ENCODE assay signal across 1 cellular context in genomic region chr12:56116267-56117081, GRCh38.
TF ChIP-seq lines count a peak whose summit lies in the region.

Gene RPL41 (plus strand): TSS chr12:56116633.

TF ChIP-seq in K562, 482 proteins besides CTCF, POLR2A, EP300 and RAD21 (continued from another document and continues in another):
- peak; percentile 86 for TF ChIP-seq CREB3L1 (IDR thresholded peaks at IDR 0.05; ENCODE audit: borderline replicate concordance, low read depth)
- TF ChIP-seq ATF4 (CRISPR knock-in tag; IDR thresholded peaks at IDR 0.05), result no peak
- TF ChIP-seq POLR3A (IDR thresholded peaks at IDR 0.05; ENCODE audit: borderline replicate concordance, extremely low read depth, insufficient read depth, insufficient read length), result no peak
- peak; percentile 41; the same call in 1 of the 2 replicates for TF ChIP-seq MAX (CRISPR knock-in tag; IDR thresholded peaks at IDR 0.05)
- TF ChIP-seq SPI1 (IDR thresholded peaks at IDR 0.05; ENCODE audit: borderline replicate concordance, low read depth, low read length), result peak; percentile 93
- TF ChIP-seq CTCFL (IDR thresholded peaks at IDR 0.05; ENCODE audit: borderline replicate concordance, insufficient read depth, low read depth, low read length, poor library complexity, severe bottlenecking), result no peak
- 0 out of 4 replicates have a peak, but pooled peaks have one; percentile 39 to 71 for TF ChIP-seq BCLAF1 (IDR thresholded peaks at IDR 0.05; ENCODE audit: borderline replicate concordance in 1 of 2, control insufficient read depth in 1 of 2, low read depth in 2 of 2, low read length in 1 of 2)
- TF ChIP-seq ZKSCAN1 (IDR thresholded peaks at IDR 0.05; ENCODE audit: low read depth, low read length), result no peak
- peak; percentile 9; the same call in 1 of the 2 replicates for TF ChIP-seq MYBL2 (IDR thresholded peaks at IDR 0.05; ENCODE audit: low read depth)
- TF ChIP-seq MYBL2 (CRISPR knock-in tag; IDR thresholded peaks at IDR 0.05; ENCODE audit: borderline replicate concordance), result no peak
- 0 out of 4 replicates have a peak, but pooled peaks of 1 of the 2 experiments have one; percentile 72 for TF ChIP-seq SIN3A (IDR thresholded peaks at IDR 0.05; ENCODE audit: borderline replicate concordance in 2 of 2, control insufficient read depth in 1 of 2, low read depth in 2 of 2, low read length in 2 of 2)
- peak; percentile 71 to 75 for TF ChIP-seq MNT (conservative IDR thresholded peaks at IDR 0.05)
- TF ChIP-seq RBM34 (IDR thresholded peaks at IDR 0.05; ENCODE audit: borderline replicate concordance, insufficient read depth, low read length), result no peak
- TF ChIP-seq ESRRA (IDR thresholded peaks at IDR 0.05; ENCODE audit: borderline replicate concordance, low read depth), result 0 out of 2 replicates have a peak, but pooled peaks have one; percentile 50
- peak; percentile 59 for TF ChIP-seq JUND (IDR thresholded peaks at IDR 0.05; ENCODE audit: borderline replicate concordance, low read depth, low read length)
- TF ChIP-seq JUND (tag; IDR thresholded peaks at IDR 0.05; ENCODE audit: borderline replicate concordance, low read depth, low read length), result peak; percentile 81; the same call in 2 of the 3 replicates
- peak; percentile 25; the same call in 1 of the 2 replicates for TF ChIP-seq THAP12 (CRISPR knock-in tag; IDR thresholded peaks at IDR 0.05)
- no peak for TF ChIP-seq ZNF140 (CRISPR knock-in tag; IDR thresholded peaks at IDR 0.05)
- TF ChIP-seq SIN3B (IDR thresholded peaks at IDR 0.05; ENCODE audit: low read depth), result peak; percentile 60; the same call in 1 of the 2 replicates
- TF ChIP-seq TFAP4 (CRISPR knock-in tag; IDR thresholded peaks at IDR 0.05; ENCODE audit: borderline replicate concordance), result peak; percentile 38; the same call in 1 of the 2 replicates
- peak; percentile 98 for TF ChIP-seq MYC (IDR thresholded peaks at IDR 0.05; ENCODE audit: low read depth, low read length)
- TF ChIP-seq MYC (CRISPR knock-in tag; IDR thresholded peaks at IDR 0.05; ENCODE audit: borderline replicate concordance, low read depth), result peak; percentile 86; the same call in 1 of the 2 replicates
- TF ChIP-seq ZFP30 (CRISPR knock-in tag; IDR thresholded peaks at IDR 0.05; ENCODE audit: borderline replicate concordance), result no peak
- 0 out of 2 replicates have a peak, but pooled peaks have one; percentile 39 for TF ChIP-seq NR2F6 (CRISPR knock-in tag; IDR thresholded peaks at IDR 0.05)
- TF ChIP-seq ETV6 (IDR thresholded peaks at IDR 0.05; ENCODE audit: borderline replicate concordance in 1 of 2, low read depth in 2 of 2, low read length in 1 of 2), result 0 out of 4 replicates have a peak, but pooled peaks of 1 of the 2 experiments have one; percentile 19
- TF ChIP-seq ETV6 (CRISPR knock-in tag; IDR thresholded peaks at IDR 0.05; ENCODE audit: borderline replicate concordance), result no peak
- TF ChIP-seq LCOR (CRISPR knock-in tag; IDR thresholded peaks at IDR 0.05), result peak; percentile 96
- no peak for TF ChIP-seq ZSCAN32 (CRISPR knock-in tag; IDR thresholded peaks at IDR 0.05)
- TF ChIP-seq LEF1 (IDR thresholded peaks at IDR 0.05), result no peak
- peak; percentile 78 for TF ChIP-seq HLTF (IDR thresholded peaks at IDR 0.05)
- no peak for TF ChIP-seq SRSF9 (IDR thresholded peaks at IDR 0.05; ENCODE audit: borderline replicate concordance, low read depth, low read length)
- peak; percentile 94 for TF ChIP-seq ZBTB40 (IDR thresholded peaks at IDR 0.05)
- no peak for TF ChIP-seq ZBTB40 (CRISPR knock-in tag; IDR thresholded peaks at IDR 0.05)
- TF ChIP-seq ARHGAP35 (IDR thresholded peaks at IDR 0.05; ENCODE audit: partially characterized antibody), result no peak
- TF ChIP-seq TARDBP (IDR thresholded peaks at IDR 0.05), result no peak
